22 cellular contexts compared by ENCODE assay signal in the genomic region with DNA sequence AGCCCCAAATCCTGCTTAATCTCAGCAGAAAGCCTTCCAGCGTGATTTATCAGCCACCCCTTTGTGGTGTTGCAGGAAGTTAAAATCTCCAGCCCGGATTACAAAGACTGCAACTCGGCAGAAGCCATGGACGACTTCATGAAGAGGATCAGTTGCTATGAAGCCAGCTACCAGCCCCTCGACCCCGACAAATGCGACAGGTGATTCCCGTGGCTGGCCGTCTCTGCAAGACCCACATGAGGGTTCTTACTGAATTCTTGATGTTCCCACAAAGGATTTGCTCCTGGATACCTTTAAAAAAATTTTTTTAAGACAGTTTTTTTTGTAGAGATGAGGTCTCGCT. TPM values are rescaled to one million over a fixed set of nuclear protein-coding genes. Genes with fewer than 3 reads are reported as not detected.
DNase-seq lines count a peak whose midpoint lies in the region; ATAC-seq, FAIRE-seq and TF ChIP-seq lines count a peak whose summit lies in the region.
"Had no signal": no experiment of that assay in that cellular context is flagged by ENCODE, and none has a peak within 500 bp of the region (broad histone marks: within the 10 kb centered on the region; RNA-seq: fewer than 3 reads in every experiment).

No MANE protein-coding gene starts in this region.

- H3K9me3 ChIP-seq in GM12878 (replicated peaks; ENCODE audit: control insufficient read depth, insufficient read depth, low read length) = no peaks in the 10 kb centered on the region
- H3K9me3 ChIP-seq in neural progenitor cell (ENCODE audit: low read depth) = no peaks in the 10 kb centered on the region
- no peaks in the 10 kb centered on the region for H3K9me3 ChIP-seq in thoracic aorta
- H3K9me3 ChIP-seq: Caco-2, HAP-1, SK-N-SH, testis had no signal

- FAIRE-seq in GM12878 (lab: Jason Lieb, UNC) = no peak
- FAIRE-seq: K562 had no signal

- POLR2A ChIA-PET in GM12878 (lab: Charles Lee) = no interaction called here

- peaks cover 24 to 51% of the 10 kb centered on the region in 2 experiments; a peak in 3 of 4 replicates for H3K36me3 ChIP-seq in GM12878 (ENCODE audit: control insufficient read depth in 2 of 2, insufficient read depth in 2 of 2, low read length in 1 of 2)
- H3K36me3 ChIP-seq in neural progenitor cell = peaks cover 5% of the 10 kb centered on the region
- peaks cover 96% of the 10 kb centered on the region for H3K36me3 ChIP-seq in thoracic aorta

- no peaks in the 10 kb centered on the region for H4K20me1 ChIP-seq in GM12878 (ENCODE audit: control insufficient read depth, insufficient read depth)
- peaks cover 98% of the 10 kb centered on the region for H4K20me1 ChIP-seq in neural progenitor cell (ENCODE audit: low read depth)

- peaks cover 22% of the 10 kb centered on the region for H3F3A ChIP-seq in neural progenitor cell (ENCODE audit: low read depth)

- H3K27me3 Mint-ChIP-seq in neural progenitor cell (ENCODE audit: insufficient read depth, low read depth) = peaks cover 4% of the 10 kb centered on the region
- H3K27me3 Mint-ChIP-seq: progenitor cell of endocrine pancreas had no signal

- no TSS peak for BruUV-seq in GM12878 (replicated peaks; lab: Mats Ljungman, UMichigan)

- no peak for ATAC-seq in activated naive CD4-positive, alpha-beta T cell treated with anti-CD3 and anti-CD28 coated beads, Interleukin-2, amount 50 U/mL, for 72 hours
- ATAC-seq in GM12878 (no peak), thoracic aorta (ENCODE audit: insufficient number of reproducible peaks, low FRiP score, low read depth) (no peak), GM21367 (IDR thresholded peaks at IDR 0.05; ENCODE audit: unreplicated experiment) (no peak)
- ATAC-seq: K562 had no signal

- H3K4me1 Mint-ChIP-seq in neural progenitor cell = peaks cover 35% of the 10 kb centered on the region
- H3K4me1 Mint-ChIP-seq: neural crest cell had no signal

- intact Hi-C loops in GM12878 (cut with micrococcal nuclease; ENCODE audit: unreplicated experiment) = no loop called here

- DNase-seq in activated naive CD4-positive, alpha-beta T cell treated with anti-CD3 and anti-CD28 coated beads, Interleukin-2, amount 50 U/mL, for 72 hours (ENCODE audit: low spot score in 2 of 2) = no peak
- DNase-seq in activated naive CD4-positive, alpha-beta T cell treated with Interleukin-2 at 50 U/mL for 16 hours = no peak
- DNase-seq in GM12878 (ENCODE audit: low read depth, low spot score) (no peak), neural progenitor cell (ENCODE audit: low spot score) (peak; percentile 84), thoracic aorta (ENCODE audit: low spot score) (no peak), DMS53 (lab: John Stamatoyannopoulos, UW) (no peak), cortex of kidney (lab: John Stamatoyannopoulos, UW) (no peak)
- DNase-seq: activated CD4-positive, alpha-beta T cell treated with anti-CD3 and anti-CD28 coated beads for 1 hour; Caco-2; DMS79 treated with DMSO at 0.1 percent for 48 hours; NCI-H1105 treated with DMSO at 0.1 percent for 48 hours; NCI-H2081 treated with DMSO at 0.1 percent for 48 hours; NCI-H226; SK-N-SH; stimulated activated naive CD4-positive, alpha-beta T cell treated with Interleukin-2 at 50 U/mL for 16 hours; testis had no signal

- no peaks in the 10 kb centered on the region for H3K4me1 ChIP-seq in GM12878 (ENCODE audit: control insufficient read depth, insufficient read depth, low read length)
- peaks cover 21% of the 10 kb centered on the region for H3K4me1 ChIP-seq in neural progenitor cell
- H3K4me1 ChIP-seq in thoracic aorta (ENCODE audit: control insufficient read depth in 1 of 2, low read depth in 2 of 2) = peaks cover 4 to 57% of the 10 kb centered on the region in 2 donors
- H3K4me1 ChIP-seq: Caco-2, HAP-1, testis had no signal

- H3K27me3 ChIP-seq in GM12878 (replicated peaks in 1 of 2; ENCODE audit: control insufficient read depth in 2 of 2, insufficient read depth in 2 of 2, low read length in 1 of 2) = no peaks in the 10 kb centered on the region
- no peaks in the 10 kb centered on the region for H3K27me3 ChIP-seq in neural progenitor cell
- no peaks in the 10 kb centered on the region for H3K27me3 ChIP-seq in thoracic aorta (replicated peaks; ENCODE audit: insufficient read depth)
- H3K27me3 ChIP-seq: testis had no signal

- peaks cover 35 to 62% of the 10 kb centered on the region in 2 donors for H3K36me3 Mint-ChIP-seq in activated naive CD4-positive, alpha-beta T cell treated with anti-CD3 and anti-CD28 coated beads, Interleukin-2, amount 50 U/mL, for 72 hours
- peaks cover 46% of the 10 kb centered on the region for H3K36me3 Mint-ChIP-seq in neural progenitor cell

- peak overlapping the region; percentile 6 to 30 for H3K27ac Mint-ChIP-seq in activated naive CD4-positive, alpha-beta T cell treated with anti-CD3 and anti-CD28 coated beads, Interleukin-2, amount 50 U/mL, for 72 hours
- H3K27ac Mint-ChIP-seq in neural progenitor cell = peak overlapping the region; percentile 96
- H3K27ac Mint-ChIP-seq: progenitor cell of endocrine pancreas had no signal

- H3K9ac ChIP-seq in GM12878 (ENCODE audit: control insufficient read depth, insufficient read depth, low read length) (no peak overlapping the region), neural progenitor cell (no peak overlapping the region)

- no peaks in the 10 kb centered on the region for H3K79me2 ChIP-seq in GM12878 (ENCODE audit: control insufficient read depth, insufficient read depth, low read length)
- H3K79me2 ChIP-seq in neural progenitor cell (ENCODE audit: low read depth) = peaks cover 5% of the 10 kb centered on the region

- no peak for TF ChIP-seq RAD21 in GM12878 (IDR thresholded peaks at IDR 0.05; ENCODE audit: insufficient read depth, low read depth, low read length)

- WGBS in GM12878 (ENCODE audit: insufficient coverage, insufficient replicate concordance, low lambda C conversion rate, missing lambda C conversion rate) = 85% methylated on average over 10 of the region's 10 CpGs

- no peak overlapping the region for H3K4me2 ChIP-seq in GM12878 (ENCODE audit: control insufficient read depth, insufficient read depth)
- H3K4me2 ChIP-seq in neural progenitor cell = no peak overlapping the region
- H3K4me2 ChIP-seq: SK-N-SH had no signal

- in situ Hi-C loops in GM12878 (cut with MboI) = no loop called here

- CTCF ChIA-PET in GM12878 (lab: Yijun Ruan, JAX) = interaction anchor here (0.8 kb wide), 1 partner anchor 133 kb away, joined by 3 read pairs; no protein-coding TSS in a partner anchor

- no peak for TF ChIP-seq CTCF in GM12878 (IDR thresholded peaks at IDR 0.05 in 2 of 3, conservative IDR thresholded peaks at IDR 0.05 in 1 of 3; ENCODE audit: control insufficient read depth in 2 of 3, extremely low read depth in 1 of 3, insufficient read depth in 1 of 3, low read depth in 3 of 3, low read length in 3 of 3)
- no peak for TF ChIP-seq CTCF in neural progenitor cell (IDR thresholded peaks at IDR 0.05)
- TF ChIP-seq CTCF in thoracic aorta (IDR thresholded peaks at IDR 0.05) = no peak

- RAD21 ChIA-PET in GM12878 (lab: Charles Lee; ENCODE audit: unreplicated experiment) = no interaction called here

- no peak overlapping the region for H3K4me3 ChIP-seq in GM12878
- no peak overlapping the region for H3K4me3 ChIP-seq in neural progenitor cell
- H3K4me3 ChIP-seq in thoracic aorta = no peak overlapping the region
- H3K4me3 ChIP-seq: HAP-1, K562, testis had no signal

- TF ChIP-seq EP300 in GM12878 (IDR thresholded peaks at IDR 0.05; ENCODE audit: borderline replicate concordance in 1 of 2, control insufficient read depth in 1 of 2, low read depth in 2 of 2, low read length in 2 of 2) = no peak

- TF ChIP-seq POLR2A in GM12878 (IDR thresholded peaks at IDR 0.05; ENCODE audit: low read depth, low read length) = no peak

- SMC1A ChIA-PET in GM12878 (lab: Charles Lee; ENCODE audit: uncharacterized antibody, unreplicated experiment) = interaction anchor here (1.1 to 1.4 kb wide), 2 partner anchors 183 to 191 kb away, joined by 3 read pairs; no protein-coding TSS in a partner anchor

- peak overlapping the region; percentile 30 for H3K4me3 Mint-ChIP-seq in neural progenitor cell
- H3K4me3 Mint-ChIP-seq: neural crest cell; T-helper 1 cell treated with Interleukin-12 subunit alpha and Interleukin-12 subunit beta and Interleukin-4 antibody, amounts not matched to agents 30 μg/mL and 1 μg/mL, for 36 hours had no signal

- H2AFZ ChIP-seq in GM12878 (ENCODE audit: control insufficient read depth, low read depth, low read length) = no peak overlapping the region
- H2AFZ ChIP-seq in neural progenitor cell (replicated peaks) = no peak overlapping the region

- H3K27ac ChIP-seq in GM12878 (ENCODE audit: control insufficient read depth, insufficient read depth) = no peak overlapping the region
- peak overlapping the region; percentile 43 for H3K27ac ChIP-seq in neural progenitor cell
- peak overlapping the region; percentile 69 to 91 for H3K27ac ChIP-seq in thoracic aorta
- H3K27ac ChIP-seq: testis had no signal

- no peaks in the 10 kb centered on the region for H3K9me3 Mint-ChIP-seq in activated naive CD4-positive, alpha-beta T cell treated with anti-CD3 and anti-CD28 coated beads, Interleukin-2, amount 50 U/mL, for 72 hours
- H3K9me3 Mint-ChIP-seq in neural progenitor cell = no peaks in the 10 kb centered on the region
- H3K9me3 Mint-ChIP-seq: neural crest cell; T-helper 1 cell treated with Interleukin-12 subunit alpha and Interleukin-12 subunit beta and Interleukin-4 antibody, amounts not matched to agents 30 μg/mL and 1 μg/mL, for 36 hours had no signal

RNA-seq across cellular contexts. Expression of a gene that starts 16.7 kb away (rescaled TPM):
- total RNA-seq in activated naive CD4-positive, alpha-beta T cell treated with anti-CD3 and anti-CD28 coated beads, Interleukin-2, amount 50 U/mL, for 72 hours = 100 to 1,000 TPM in 1 of 2 donors, 10 to 100 TPM in 1; 77.0 to 181 TPM
- 217 and 258 TPM in 2 replicates for total RNA-seq in GM12878 (2013; cell fraction: nucleolus; rRNA removed)
- 13.0 and 14.7 TPM in 2 replicates for total RNA-seq in GM12878 (2014; rRNA removed)
- total RNA-seq in GM12878 (2014; rRNA removed; fragmentation: Illumina TruSeq; extraction: Trizol) = 7.9 and 8.1 TPM in 2 replicates
- total RNA-seq in GM12878 (2021) = 23.5 and 26.8 TPM in 2 replicates
- polyA plus RNA-seq in GM12878 (2011; ENCODE audit: low read depth) = 6.9 TPM
- polyA plus RNA-seq in GM12878 (2011; rRNA removed) = 21.8 and 46.7 TPM in 2 replicates
- 38.7 and 47.0 TPM in 2 replicates for polyA plus RNA-seq in GM12878 (2011; cell fraction: cytosol; rRNA removed)
- 115 and 127 TPM in 2 replicates for polyA plus RNA-seq in GM12878 (2011; cell fraction: nucleus; rRNA removed)
- polyA plus RNA-seq in GM12878 (2012) = 14.6 and 20.5 TPM in 2 replicates
- 10.2 and 14.2 TPM in 2 replicates for polyA plus RNA-seq in GM12878 (2014; fragmentation: Illumina TruSeq; extraction: Trizol)
- 1 to 10 TPM; 1.6 to 2.6 TPM for polyA plus RNA-seq in GM12878 (2014; fragmentation: Nextera tagmentation; extraction: Ambion mirVana)
- polyA plus RNA-seq in GM12878 (2014; rRNA removed) = 13.3 and 14.6 TPM in 2 replicates
- polyA plus RNA-seq in GM12878 (2016; fragmentation: Nextera tagmentation; extraction: Ambion mirVana) = 10 to 100 TPM; 18.8 to 19.4 TPM
- polyA minus RNA-seq in GM12878 (2011; rRNA and poly(A)+ RNA removed) = 48.5 and 62.2 TPM in 2 replicates
- 12.2 and 18.8 TPM in 2 replicates for polyA minus RNA-seq in GM12878 (2011; cell fraction: cytosol; rRNA and poly(A)+ RNA removed)
- 57.4 and 65.9 TPM in 2 replicates for polyA minus RNA-seq in GM12878 (2011; cell fraction: nucleus; rRNA and poly(A)+ RNA removed)
- total RNA-seq in neural progenitor cell (ENCODE audit: low replicate concordance) = 28.8 and 52.2 TPM in 2 replicates
- 100 to 1,000 TPM; 151 to 311 TPM for total RNA-seq in thoracic aorta
